In the genomic region with DNA sequence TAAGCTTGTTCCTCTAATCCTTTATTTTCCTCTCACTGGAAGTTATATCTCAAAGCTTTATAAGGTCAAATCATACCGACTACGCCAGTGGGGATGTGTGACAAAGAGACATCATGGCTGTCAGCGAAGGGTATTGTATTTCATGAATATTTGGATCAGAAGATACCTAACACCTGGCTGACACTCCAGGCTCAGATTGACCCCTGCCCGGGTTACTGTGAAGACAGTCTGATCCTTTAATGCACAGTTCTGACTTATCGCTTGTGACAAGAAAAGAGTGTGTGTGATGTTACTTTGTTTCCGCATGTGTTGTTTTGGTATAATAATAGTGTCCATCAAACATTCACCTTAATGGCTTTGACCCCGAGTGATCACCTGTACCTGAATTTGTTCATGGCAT, we compare ENCODE assay signal across 18 cellular contexts.
"Had no signal": no experiment of that assay in that cellular context is flagged by ENCODE, and none has a peak within 500 bp of the region (broad histone marks: within the 10 kb centered on the region; RNA-seq: fewer than 3 reads in every experiment).

No MANE protein-coding gene starts in this region.

- ATAC-seq: left colon; mucosa of descending colon; natural killer cell treated with Interleukin-12 subunit alpha and Interleukin-12 subunit beta and Interleukin-15 and Interleukin-18, amount 100 ng/mL, for 72 hours; pancreas; right cardiac atrium had no signal

- H3K27ac Mint-ChIP-seq: endodermal cell; natural killer cell treated with Interleukin-12 subunit alpha and Interleukin-12 subunit beta and Interleukin-15 and Interleukin-18, amount 100 ng/mL, for 72 hours had no signal

- DNase-seq: effector CD4-positive, alpha-beta T cell; endodermal cell; foreskin melanocyte; head of caudate nucleus; left colon; mucosa of descending colon; occipital lobe; pancreas; right cardiac atrium; small intestine; stimulated activated CD4-positive, alpha-beta T cell treated with anti-CD3 and anti-CD28 coated beads, Interleukin-12 subunit alpha, Interleukin-12 subunit beta, amount 100 ng/mL, for 4 hours; stimulated activated naive CD8-positive, alpha-beta T cell treated with anti-CD3 and anti-CD28 coated beads, Interleukin-15, amount 100 ng/mL, for 72 hours; testis; transverse colon had no signal

- H3K27me3 Mint-ChIP-seq: natural killer cell treated with Interleukin-12 subunit alpha and Interleukin-12 subunit beta and Interleukin-15 and Interleukin-18, amount 100 ng/mL, for 72 hours; progenitor cell of endocrine pancreas; stimulated activated naive CD8-positive, alpha-beta T cell treated with anti-CD3 and anti-CD28 coated beads, Interleukin-15, amount 100 ng/mL, for 72 hours had no signal

- H3K27me3 ChIP-seq: hepatocyte, pancreas, testis, transverse colon had no signal

- H3K9me3 Mint-ChIP-seq: endodermal cell; natural killer cell treated with Interleukin-12 subunit alpha and Interleukin-12 subunit beta and Interleukin-15 and Interleukin-18, amount 100 ng/mL, for 72 hours; stimulated activated naive CD8-positive, alpha-beta T cell treated with anti-CD3 and anti-CD28 coated beads, Interleukin-15, amount 100 ng/mL, for 72 hours had no signal

- H3K4me1 Mint-ChIP-seq: endodermal cell had no signal

- H3K27ac ChIP-seq: coronary artery, hepatocyte, pancreas, testis, transverse colon had no signal

- H3K9me3 ChIP-seq: mucosa of descending colon, pancreas, testis, transverse colon had no signal

- H3K4me3 Mint-ChIP-seq: endodermal cell; natural killer cell treated with Interleukin-12 subunit alpha and Interleukin-12 subunit beta and Interleukin-15 and Interleukin-18, amount 100 ng/mL, for 72 hours; stimulated activated naive CD8-positive, alpha-beta T cell treated with anti-CD3 and anti-CD28 coated beads, Interleukin-15, amount 100 ng/mL, for 72 hours had no signal

- H3K36me3 Mint-ChIP-seq: natural killer cell treated with Interleukin-12 subunit alpha and Interleukin-12 subunit beta and Interleukin-15 and Interleukin-18, amount 100 ng/mL, for 72 hours had no signal
